8 cellular contexts compared by ENCODE assay signal in genomic region chr14:61750708-61751474, GRCh38. TPM values are rescaled to one million over a fixed set of nuclear protein-coding genes. Genes with fewer than 3 reads are reported as not detected.
DNase-seq lines count a peak whose midpoint lies in the region; FAIRE-seq and TF ChIP-seq lines count a peak whose summit lies in the region.

No MANE protein-coding gene starts in this region.

- peak; percentile 89 for DNase-seq in GM10248 (ENCODE audit: extremely low spot score)
- DNase-seq in HFFc6, result peak; percentile 54
- peak; percentile 79 for DNase-seq in NCI-H128 (lab: John Stamatoyannopoulos, UW; ENCODE audit: unreplicated experiment)
- DNase-seq in activated CD4-positive, alpha-beta T cell treated with anti-CD3 and anti-CD28 coated beads for 1 hour, result peak; percentile 58
- no peak for DNase-seq in chondrocyte (ENCODE audit: low spot score)
- peak; percentile 95 for DNase-seq in kidney tubule cell (ENCODE audit: low spot score)
- DNase-seq in stimulated activated CD4-positive, alpha-beta T cell treated with anti-CD3 and anti-CD28 coated beads, Interleukin-2, amount 100 ng/mL, for 24 hours, result peak; percentile 78 to 87
- no peak for DNase-seq in H54 (ENCODE audit: insufficient read length, low spot score)

- POLR2A ChIA-PET in GM10248 (lab: Yijun Ruan, JAX), result no interaction called here

- CTCF ChIA-PET in GM10248 (lab: Yijun Ruan, JAX), result interaction anchor here (1.0 to 3.5 kb wide), 4 partner anchors 9 to 374 kb away, joined by 3 to 24 read pairs (median 6); partner anchors contain the start of gene SNAPC1

- no peak for TF ChIP-seq CTCF in GM10248 (IDR thresholded peaks at IDR 0.05; ENCODE audit: control extremely low read depth, extremely low read depth, low read depth, missing control alignments)
- TF ChIP-seq CTCF in HFFc6 (IDR thresholded peaks at IDR 0.05), result no peak
- no peak for TF ChIP-seq CTCF in chondrocyte (IDR thresholded peaks at IDR 0.05)

- H3K27me3 Mint-ChIP-seq in HFFc6 (ENCODE audit: insufficient read depth), result peaks cover 16% of the 10 kb centered on the region
- no peaks in the 10 kb centered on the region for H3K27me3 Mint-ChIP-seq in chondrocyte (ENCODE audit: low read depth)

- peak overlapping the region; percentile 87 for H3K4me3 Mint-ChIP-seq in HFFc6
- no peak overlapping the region for H3K4me3 Mint-ChIP-seq in chondrocyte (ENCODE audit: unreplicated experiment)

- no peak for TF ChIP-seq POLR2A in H54 (IDR thresholded peaks at IDR 0.05; ENCODE audit: low read depth, low read length)

- H3K36me3 Mint-ChIP-seq in HFFc6 (ENCODE audit: low read depth) (peaks cover 69% of the 10 kb centered on the region), chondrocyte (ENCODE audit: low read depth) (peaks cover 32% of the 10 kb centered on the region)

- no peak for FAIRE-seq in H54 (lab: Jason Lieb, UNC)

- H3K27ac Mint-ChIP-seq in HFFc6, result peak overlapping the region; percentile 70
- H3K27ac Mint-ChIP-seq in chondrocyte (ENCODE audit: unreplicated experiment), result peak overlapping the region; percentile 74

- peaks cover 15% of the 10 kb centered on the region for H3K9me3 Mint-ChIP-seq in HFFc6
- H3K9me3 Mint-ChIP-seq in chondrocyte (ENCODE audit: low read depth), result peaks cover 6% of the 10 kb centered on the region

- H3K4me1 Mint-ChIP-seq in HFFc6 (ENCODE audit: low read depth) (peaks cover 78% of the 10 kb centered on the region), chondrocyte (ENCODE audit: low read depth) (peaks cover 77% of the 10 kb centered on the region)

RNA-seq across cellular contexts. Expression of gene SNAPC1, which starts 11.3 kb away (rescaled TPM):
- 10 to 100 TPM; 12.1 to 15.8 (median 14.6) TPM for total RNA-seq in HFFc6 (2021; fragmentation: NEBNext Ultra II Directional; extraction: Animal tissue kit (Norgen Biotek cat#: 25700))
- total RNA-seq in chondrocyte, result 7.9 to 9.9 TPM (median 8.6 TPM) in 3 replicates

RNA-seq across cellular contexts. Expression of gene HIF1A, which starts 55.6 kb away (rescaled TPM):
- total RNA-seq in HFFc6 (2021; fragmentation: NEBNext Ultra II Directional; extraction: Animal tissue kit (Norgen Biotek cat#: 25700)), result 100 to 1,000 TPM; 217 to 265 (median 233) TPM
- total RNA-seq in chondrocyte, result 466 to 676 TPM (median 660 TPM) in 3 replicates

Comparison
In these comparisons a context has a peak if more than half of its experiments do, and no peak if none do; other contexts are left out.
1. DNase-seq: peak in GM10248 (single experiment), HFFc6 (single experiment), NCI-H128 (single experiment), activated CD4-positive, alpha-beta T cell treated with anti-CD3 and anti-CD28 coated beads for 1 hour (single experiment), kidney tubule cell (single experiment) and stimulated activated CD4-positive, alpha-beta T cell treated with anti-CD3 and anti-CD28 coated beads, Interleukin-2, amount 100 ng/mL, for 24 hours (2 of 2); none in chondrocyte (single experiment) and H54 (single experiment).